ENCODE assay signal across 9 cellular contexts in the genomic region with DNA sequence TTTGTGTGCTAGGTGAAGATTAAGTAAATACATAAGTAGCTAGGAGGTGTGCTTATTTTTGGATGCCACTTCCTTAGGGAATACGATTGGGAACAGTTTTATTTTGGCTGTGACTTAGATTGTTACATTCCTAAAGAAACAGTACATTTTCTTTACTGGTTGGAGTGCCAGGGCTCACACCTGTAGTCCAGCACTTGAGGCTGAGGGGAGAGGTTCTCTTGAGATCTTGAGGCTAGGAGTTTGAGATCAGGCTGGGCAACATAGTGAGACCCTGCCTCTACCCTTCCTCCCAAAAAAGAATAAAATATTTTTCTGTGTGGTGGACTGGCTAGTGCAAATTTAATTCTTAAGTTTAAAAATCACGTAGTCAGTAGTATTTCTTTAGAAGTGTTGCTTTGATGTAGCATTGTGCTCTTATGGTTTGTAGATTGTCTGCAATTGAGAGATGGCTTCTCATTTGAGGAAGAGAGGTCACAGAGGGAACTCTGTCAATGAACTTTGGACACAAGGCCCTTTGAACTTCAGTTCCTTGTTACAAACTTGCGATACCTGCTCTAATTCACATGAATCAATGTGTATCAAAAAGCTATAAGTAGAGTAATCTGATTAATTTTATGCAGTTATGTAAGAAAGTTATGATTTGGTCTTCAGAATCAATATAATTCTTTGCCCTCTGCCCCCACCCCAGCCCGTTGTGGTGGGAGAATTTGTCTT. TPM values are rescaled to one million over a fixed set of nuclear protein-coding genes. Genes with fewer than 3 reads are reported as not detected.
A peak's percentile ranks its signal among the peaks of the same experiment; 100 is the strongest.
DNase-seq lines count a peak whose midpoint lies in the region; ATAC-seq and TF ChIP-seq lines count a peak whose summit lies in the region.
"Had no signal": no experiment of that assay in that cellular context is flagged by ENCODE, and none has a peak within 500 bp of the region (broad histone marks: within the 10 kb centered on the region; RNA-seq: fewer than 3 reads in every experiment).

No MANE protein-coding gene starts in this region.

- peak overlapping the region; percentile 55 to 90 (median 88) for H3K27ac Mint-ChIP-seq in CD4-positive, CD25-positive, alpha-beta regulatory T cell
- peak overlapping the region; percentile 35 for H3K27ac Mint-ChIP-seq in MCF 10A (ENCODE audit: low read depth, unreplicated experiment)
- peak overlapping the region; percentile 80 to 91 for H3K27ac Mint-ChIP-seq in natural killer cell treated with Interleukin-12 subunit alpha and Interleukin-12 subunit beta and Interleukin-15 and Interleukin-18, amount 100 ng/mL, for 72 hours

- H4K20me1 ChIP-seq in OCI-LY1 (ENCODE audit: insufficient read depth, low read length) = peaks cover 9% of the 10 kb centered on the region; the same call in 1 of the 2 replicates

- H3K9ac ChIP-seq in OCI-LY1 (ENCODE audit: low read length) = no peak overlapping the region

- H3K36me3 ChIP-seq in CD4-positive, CD25-positive, alpha-beta regulatory T cell (ENCODE audit: control insufficient read depth, insufficient read depth, low read length) = peaks cover 63% of the 10 kb centered on the region
- peaks cover 99% of the 10 kb centered on the region for H3K36me3 ChIP-seq in OCI-LY1 (ENCODE audit: insufficient read depth, low read length)

- no TSS peak for BruUV-seq in MCF 10A (replicated peaks; lab: Mats Ljungman, UMichigan)

- peaks cover 95% of the 10 kb centered on the region for H3K4me1 ChIP-seq in CD4-positive, CD25-positive, alpha-beta regulatory T cell (ENCODE audit: control insufficient read depth, insufficient read depth, low read length, poor library complexity, severe bottlenecking)
- H3K4me1 ChIP-seq in OCI-LY1 (ENCODE audit: insufficient read depth, low read length, severe bottlenecking) = peaks cover 62% of the 10 kb centered on the region

- H3F3A ChIP-seq in OCI-LY1 (ENCODE audit: insufficient read depth, low read length) = no peaks in the 10 kb centered on the region

- peaks cover 100% of the 10 kb centered on the region for H3K79me2 ChIP-seq in OCI-LY1 (ENCODE audit: insufficient read depth, low read length)

- no peak overlapping the region for H2AFZ ChIP-seq in OCI-LY1 (ENCODE audit: low read length)

- no peak for TF ChIP-seq CTCF in OCI-LY1 (IDR thresholded peaks at IDR 0.05; ENCODE audit: low read length)
- TF ChIP-seq CTCF in MCF 10A (IDR thresholded peaks at IDR 0.05; ENCODE audit: unreplicated experiment) = no peak

- H3K27ac ChIP-seq in CD4-positive, CD25-positive, alpha-beta regulatory T cell (ENCODE audit: insufficient read depth, low read length, poor library complexity, severe bottlenecking) = peak overlapping the region; percentile 26
- H3K27ac ChIP-seq in OCI-LY1 (ENCODE audit: low read depth, low read length, poor library complexity, severe bottlenecking) = no peak overlapping the region

- H3K9me3 Mint-ChIP-seq in CD4-positive, CD25-positive, alpha-beta regulatory T cell = no peaks in the 10 kb centered on the region
- no peaks in the 10 kb centered on the region for H3K9me3 Mint-ChIP-seq in MCF 10A (ENCODE audit: unreplicated experiment)
- no peaks in the 10 kb centered on the region for H3K9me3 Mint-ChIP-seq in natural killer cell treated with Interleukin-12 subunit alpha and Interleukin-12 subunit beta and Interleukin-15 and Interleukin-18, amount 100 ng/mL, for 72 hours

- H3K27me3 ChIP-seq in CD4-positive, CD25-positive, alpha-beta regulatory T cell (ENCODE audit: control insufficient read depth, insufficient read depth, low read length) = no peaks in the 10 kb centered on the region
- no peaks in the 10 kb centered on the region for H3K27me3 ChIP-seq in OCI-LY1 (ENCODE audit: insufficient read depth, low read length)

- H3K9me3 ChIP-seq in CD4-positive, CD25-positive, alpha-beta regulatory T cell (ENCODE audit: control insufficient read depth in 2 of 2, low read length in 2 of 2) = no peaks in the 10 kb centered on the region
- H3K9me3 ChIP-seq in OCI-LY1 (ENCODE audit: low read length) = no peaks in the 10 kb centered on the region

- peak overlapping the region; percentile 76 for H3K4me3 ChIP-seq in CD4-positive, CD25-positive, alpha-beta regulatory T cell (ENCODE audit: low read depth, low read length)
- H3K4me3 ChIP-seq in OCI-LY1 (ENCODE audit: low read depth, low read length, poor library complexity, severe bottlenecking) = no peak overlapping the region

- no peaks in the 10 kb centered on the region for H3K9me2 ChIP-seq in OCI-LY1 (ENCODE audit: low read depth, low read length)

- peaks cover 58 to 91% (median 81%) of the 10 kb centered on the region in 4 donors for H3K4me1 Mint-ChIP-seq in CD4-positive, CD25-positive, alpha-beta regulatory T cell
- H3K4me1 Mint-ChIP-seq in MCF 10A (ENCODE audit: insufficient read depth, unreplicated experiment) = peaks cover 41% of the 10 kb centered on the region
- H3K4me1 Mint-ChIP-seq in natural killer cell treated with Interleukin-12 subunit alpha and Interleukin-12 subunit beta and Interleukin-15 and Interleukin-18, amount 100 ng/mL, for 72 hours (ENCODE audit: low read depth in 2 of 2) = peaks cover 74 to 89% of the 10 kb centered on the region in 2 donors

- POLR2A ChIA-PET in MCF 10A (lab: Yijun Ruan, JAX) = interaction anchor here (0.9 kb wide), 1 partner anchor 15 kb away, joined by 3 read pairs; no protein-coding TSS in a partner anchor

- H3K4me3 Mint-ChIP-seq in CD4-positive, CD25-positive, alpha-beta regulatory T cell = peak overlapping the region; percentile 63 to 91 (median 82)
- no peak overlapping the region for H3K4me3 Mint-ChIP-seq in MCF 10A (ENCODE audit: unreplicated experiment)
- peak overlapping the region; percentile 64 for H3K4me3 Mint-ChIP-seq in natural killer cell treated with Interleukin-12 subunit alpha and Interleukin-12 subunit beta and Interleukin-15 and Interleukin-18, amount 100 ng/mL, for 72 hours

- H3K36me3 Mint-ChIP-seq in CD4-positive, CD25-positive, alpha-beta regulatory T cell = peaks cover 60% of the 10 kb centered on the region
- H3K36me3 Mint-ChIP-seq in MCF 10A (ENCODE audit: insufficient read depth, unreplicated experiment) = peaks cover 95% of the 10 kb centered on the region
- H3K36me3 Mint-ChIP-seq in natural killer cell treated with Interleukin-12 subunit alpha and Interleukin-12 subunit beta and Interleukin-15 and Interleukin-18, amount 100 ng/mL, for 72 hours = peaks cover 68% of the 10 kb centered on the region

- no peaks in the 10 kb centered on the region for H3K27me3 Mint-ChIP-seq in CD4-positive, CD25-positive, alpha-beta regulatory T cell
- H3K27me3 Mint-ChIP-seq in MCF 10A (ENCODE audit: insufficient read depth, unreplicated experiment) = no peaks in the 10 kb centered on the region
- H3K27me3 Mint-ChIP-seq in natural killer cell treated with Interleukin-12 subunit alpha and Interleukin-12 subunit beta and Interleukin-15 and Interleukin-18, amount 100 ng/mL, for 72 hours = no peaks in the 10 kb centered on the region

- no peak for DNase-seq in CD4-positive, CD25-positive, alpha-beta regulatory T cell
- DNase-seq in MCF 10A (ENCODE audit: unreplicated experiment) (no peak), D341Med (ENCODE audit: low spot score) (no peak), NCI-H187 treated with DMSO at 0.1 percent for 48 hours (lab: John Stamatoyannopoulos, UW) (no peak), NK-92 (lab: John Stamatoyannopoulos, UW; ENCODE audit: unreplicated experiment) (no peak)
- no peak for DNase-seq in natural killer cell treated with Interleukin-12 subunit alpha and Interleukin-12 subunit beta and Interleukin-15 and Interleukin-18, amount 100 ng/mL, for 72 hours (ENCODE audit: low spot score)
- no peak for DNase-seq in central memory CD4-positive, alpha-beta T cell
- DNase-seq: activated gamma-delta T cell had no signal

- H3K4me2 ChIP-seq in OCI-LY1 (ENCODE audit: low read length) = peak overlapping the region; percentile 30; the same call in 1 of the 2 replicates

- intact Hi-C loops in MCF 10A (cut with micrococcal nuclease) = loop anchor here (10.0 kb wide), 1 partner anchor 164 kb away; no protein-coding TSS in a partner anchor

- CTCF ChIA-PET in MCF 10A (lab: Yijun Ruan, JAX) = interaction anchor here (0.6 to 0.7 kb wide), 4 partner anchors 22 to 67 kb away, joined by 3 to 5 read pairs (median 4); no protein-coding TSS in a partner anchor

- no peak for ATAC-seq in CD4-positive, CD25-positive, alpha-beta regulatory T cell (ENCODE audit: low read depth in 2 of 2)
- no peak for ATAC-seq in natural killer cell treated with Interleukin-12 subunit alpha and Interleukin-12 subunit beta and Interleukin-15 and Interleukin-18, amount 100 ng/mL, for 72 hours

RNA-seq across cellular contexts. Expression of a gene that starts 7.1 kb away (rescaled TPM):
- total RNA-seq in CD4-positive, CD25-positive, alpha-beta regulatory T cell = 125 TPM
- polyA plus RNA-seq in CD4-positive, CD25-positive, alpha-beta regulatory T cell = 10 to 100 TPM; 11.7 to 17.8 (median 13.6) TPM
- total RNA-seq in MCF 10A (2022) = 87.4 and 88.9 TPM in 2 replicates
- total RNA-seq in natural killer cell treated with Interleukin-12 subunit alpha and Interleukin-12 subunit beta and Interleukin-15 and Interleukin-18, amount 100 ng/mL, for 72 hours = 10 to 100 TPM; 65.5 to 72.6 TPM

Comparison
In these comparisons a context has a peak if more than half of its experiments do, and no peak if none do; other contexts are left out.
1. H3K27ac Mint-ChIP-seq: peak in every context shown above with its lines; median percentile 88 in CD4-positive, CD25-positive, alpha-beta regulatory T cell; 86 in natural killer cell treated with Interleukin-12 subunit alpha and Interleukin-12 subunit beta and Interleukin-15 and Interleukin-18, amount 100 ng/mL, for 72 hours; 35 in MCF 10A.